24 cellular contexts compared by ENCODE assay signal in the genomic region with DNA sequence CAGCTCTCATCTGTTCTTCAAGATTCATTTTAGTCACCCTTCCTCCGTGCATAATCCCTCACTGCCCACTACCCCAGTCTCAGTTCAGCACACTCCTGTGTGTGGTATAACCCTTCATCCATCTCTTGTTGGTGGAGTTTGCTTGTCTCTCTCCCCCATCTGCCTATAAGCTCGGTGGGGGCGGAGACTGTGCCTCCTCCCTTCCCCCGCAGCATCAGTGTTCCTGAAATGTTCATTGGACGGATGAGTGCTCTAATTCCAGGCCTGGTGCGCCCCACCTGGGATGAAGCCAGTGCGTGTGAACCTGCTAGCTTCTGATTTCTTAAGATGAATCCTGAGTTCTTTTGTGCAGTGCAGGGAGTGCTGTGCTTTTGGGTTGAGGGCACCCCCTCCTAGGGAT.
"Had no signal": no experiment of that assay in that cellular context is flagged by ENCODE, and none has a peak within 500 bp of the region (broad histone marks: within the 10 kb centered on the region; RNA-seq: fewer than 3 reads in every experiment).

No MANE protein-coding gene starts in this region.

- H3K4me3 Mint-ChIP-seq: dendritic cell treated with granulocyte-macrophage colony-stimulating factor and Interleukin-4, amounts not matched to agents 40 ng/mL and 50 ng/mL, for 4 days; endodermal cell; memory B cell; natural killer cell; stimulated activated memory B cell treated with anti-CD40 and anti-IgM and Interleukin-4, amounts not matched to agents 10 μg/mL and 1 μg/mL and 100 μg/mL, for 72 hours had no signal

- H3K27me3 Mint-ChIP-seq: dendritic cell treated with granulocyte-macrophage colony-stimulating factor and Interleukin-4, amounts not matched to agents 40 ng/mL and 50 ng/mL, for 4 days had no signal

- H3K27ac Mint-ChIP-seq: dendritic cell treated with granulocyte-macrophage colony-stimulating factor and Interleukin-4, amounts not matched to agents 40 ng/mL and 50 ng/mL, for 4 days; endodermal cell; memory B cell had no signal

- H3K36me3 Mint-ChIP-seq: memory B cell; natural killer cell; stimulated activated memory B cell treated with anti-CD40 and anti-IgM and Interleukin-4, amounts not matched to agents 10 μg/mL and 1 μg/mL and 100 μg/mL, for 72 hours had no signal

- H3K9me3 Mint-ChIP-seq: dendritic cell treated with granulocyte-macrophage colony-stimulating factor and Interleukin-4, amounts not matched to agents 40 ng/mL and 50 ng/mL, for 4 days; natural killer cell; stimulated activated memory B cell treated with anti-CD40 and anti-IgM and Interleukin-4, amounts not matched to agents 10 μg/mL and 1 μg/mL and 100 μg/mL, for 72 hours had no signal

- H3K4me1 ChIP-seq: foreskin keratinocyte, psoas muscle, testis had no signal

- H3K36me3 ChIP-seq: colonic mucosa, esophagus muscularis mucosa, ovary, sigmoid colon, tibial artery, upper lobe of left lung had no signal

- H3K4me3 ChIP-seq: colonic mucosa, esophagus muscularis mucosa, lung, ovary, psoas muscle, sigmoid colon, testis, tibial artery, upper lobe of left lung had no signal

- DNase-seq: colonic mucosa; effector CD8-positive, alpha-beta T cell; endodermal cell; foreskin keratinocyte; hypothalamus; natural killer cell; occipital lobe; ovary; posterior cingulate gyrus; psoas muscle; right cardiac atrium; sigmoid colon; stimulated activated CD4-positive, alpha-beta T cell treated with anti-CD3 and anti-CD28 coated beads, Interleukin-4, amount 100 ng/mL, for 4 hours; stimulated activated naive CD8-positive, alpha-beta T cell treated with anti-CD3 and anti-CD28 coated beads, Interleukin-15, Interleukin-2, amounts not matched to agents 100 U/mL and 50 U/mL, for 24 hours; substantia nigra; testis; tibial artery; upper lobe of left lung had no signal

- H3K27me3 ChIP-seq: colonic mucosa, ovary, sigmoid colon, testis, upper lobe of left lung had no signal

- H3K27ac ChIP-seq: colonic mucosa, esophagus muscularis mucosa, foreskin keratinocyte, ovary, psoas muscle, sigmoid colon, testis, tibial artery had no signal

- ATAC-seq: foreskin keratinocyte; left lobe of liver; natural killer cell; psoas muscle; right cardiac atrium; stimulated activated memory B cell treated with anti-CD40 and anti-IgM and Interleukin-4, amounts not matched to agents 10 μg/mL and 1 μg/mL and 100 μg/mL, for 72 hours; stimulated activated naive CD8-positive, alpha-beta T cell treated with anti-CD3 and anti-CD28 coated beads, Interleukin-15, Interleukin-2, amounts not matched to agents 100 U/mL and 50 U/mL, for 24 hours had no signal
